Comparison of ENCODE assay signal across 9 cellular contexts in genomic region chr1:162530318-162530984, GRCh38. TPM values are rescaled to one million over a fixed set of nuclear protein-coding genes. Genes with fewer than 3 reads are reported as not detected.
DNase-seq lines count a peak whose midpoint lies in the region; ATAC-seq and TF ChIP-seq lines count a peak whose summit lies in the region.
"Had no signal": no experiment of that assay in that cellular context is flagged by ENCODE, and none has a peak within 500 bp of the region (broad histone marks: within the 10 kb centered on the region; RNA-seq: fewer than 3 reads in every experiment).

No MANE protein-coding gene starts in this region.

- H3K4me1 Mint-ChIP-seq in activated T-helper 17 cell treated with anti-CD3 and anti-CD28 coated beads, Interleukin-2, amount 50 U/mL, for 72 hours: no peaks in the 10 kb centered on the region

- TF ChIP-seq RAD21 in SK-N-SH (IDR thresholded peaks at IDR 0.05; ENCODE audit: low read length): no peak

- H3K4me3 Mint-ChIP-seq in activated T-helper 17 cell treated with anti-CD3 and anti-CD28 coated beads, Interleukin-2, amount 50 U/mL, for 72 hours: no peak overlapping the region

- H3K27ac Mint-ChIP-seq in activated T-helper 17 cell treated with anti-CD3 and anti-CD28 coated beads, Interleukin-2, amount 50 U/mL, for 72 hours: peak overlapping the region; percentile 36

- H3K27me3 ChIP-seq in aorta (ENCODE audit: control insufficient read depth in 1 of 2, insufficient read depth in 2 of 2, low read length in 1 of 2): no peaks in the 10 kb centered on the region
- no peaks in the 10 kb centered on the region for H3K27me3 ChIP-seq in SK-N-SH (ENCODE audit: insufficient read depth)
- H3K27me3 ChIP-seq: ovary had no signal

- H3K9me3 ChIP-seq in aorta (ENCODE audit: control insufficient read depth, low read length): no peaks in the 10 kb centered on the region
- H3K9me3 ChIP-seq in SK-N-SH: no peaks in the 10 kb centered on the region
- H3K9me3 ChIP-seq: ovary had no signal

- H3K4me2 ChIP-seq in SK-N-SH: no peak overlapping the region

- H3K9me3 Mint-ChIP-seq in activated T-helper 17 cell treated with anti-CD3 and anti-CD28 coated beads, Interleukin-2, amount 50 U/mL, for 72 hours: no peaks in the 10 kb centered on the region

- H3K4me3 ChIP-seq in aorta (ENCODE audit: low read length in 2 of 2): no peak overlapping the region
- no peak overlapping the region for H3K4me3 ChIP-seq in SK-N-SH (ENCODE audit: low read depth in 2 of 2, low read length in 1 of 2)
- H3K4me3 ChIP-seq: ovary had no signal

- POLR2A ChIA-PET in SK-N-SH (lab: Yijun Ruan, JAX): no interaction called here

- H3F3A ChIP-seq in SK-N-SH (replicated peaks; ENCODE audit: insufficient read depth): peaks cover 9% of the 10 kb centered on the region

- CTCF ChIA-PET in SK-N-SH (lab: Yijun Ruan, JAX): no interaction called here

- H3K27me3 Mint-ChIP-seq in activated T-helper 17 cell treated with anti-CD3 and anti-CD28 coated beads, Interleukin-2, amount 50 U/mL, for 72 hours: no peaks in the 10 kb centered on the region

- no peak overlapping the region for H3K9ac ChIP-seq in SK-N-SH

- peak; percentile 70 for DNase-seq in ELF-1 (ENCODE audit: low read depth, low spot score)
- DNase-seq in NCI-H2171 treated with DMSO at 0.1 percent for 48 hours (lab: John Stamatoyannopoulos, UW): no peak
- DNase-seq in aorta: no peak
- no peak for DNase-seq in activated T-cell treated with anti-CD3 and anti-CD28 coated beads, Interleukin-2, amount 50 U/mL, for 48 hours
- DNase-seq in SK-N-SH: no peak
- DNase-seq: ovary had no signal

- ATAC-seq in GM21360 (IDR thresholded peaks at IDR 0.05; ENCODE audit: unreplicated experiment) (peak; percentile 93), HG03196 (IDR thresholded peaks at IDR 0.05; ENCODE audit: unreplicated experiment) (peak; percentile 76), aorta (ENCODE audit: low FRiP score) (no peak)
- ATAC-seq in activated T-helper 17 cell treated with anti-CD3 and anti-CD28 coated beads, Interleukin-2, amount 50 U/mL, for 72 hours (replicated peaks): no peak

- H3K36me3 ChIP-seq in aorta (ENCODE audit: control insufficient read depth in 1 of 2, insufficient read depth in 2 of 2, low read length in 1 of 2) (no peaks in the 10 kb centered on the region), SK-N-SH (replicated peaks in 1 of 2; ENCODE audit: control insufficient read depth in 1 of 2, insufficient read depth in 2 of 2, low read length in 1 of 2) (peaks cover 17 to 41% of the 10 kb centered on the region in 2 experiments)
- H3K36me3 ChIP-seq: ovary had no signal

- peaks cover 41% of the 10 kb centered on the region for H3K36me3 Mint-ChIP-seq in activated T-helper 17 cell treated with anti-CD3 and anti-CD28 coated beads, Interleukin-2, amount 50 U/mL, for 72 hours (ENCODE audit: low read depth)

- intact Hi-C loops in aorta (cut with DNase I): no loop called here

- H3K79me2 ChIP-seq in SK-N-SH (ENCODE audit: insufficient read depth): peaks cover 9% of the 10 kb centered on the region; the same call in 1 of the 2 replicates

- H3K4me1 ChIP-seq in aorta (ENCODE audit: control insufficient read depth in 1 of 2, insufficient read depth in 2 of 2, low read length in 2 of 2) (no peaks in the 10 kb centered on the region), SK-N-SH (ENCODE audit: control insufficient read depth in 1 of 2, insufficient read depth in 2 of 2, low read depth in 1 of 2, low read length in 1 of 2) (no peaks in the 10 kb centered on the region; a peak in 1 of 4 replicates)

- no peak overlapping the region for H2AFZ ChIP-seq in SK-N-SH (ENCODE audit: low read depth)

- H4K20me1 ChIP-seq in SK-N-SH (ENCODE audit: insufficient read depth): no peaks in the 10 kb centered on the region

- no peak for TF ChIP-seq CTCF in SK-N-SH (IDR thresholded peaks at IDR 0.05)

- no peaks in the 10 kb centered on the region for H3K9me2 ChIP-seq in SK-N-SH

- H3K27ac ChIP-seq in aorta (ENCODE audit: low read depth in 1 of 2, low read length in 2 of 2): no peak overlapping the region
- no peak overlapping the region for H3K27ac ChIP-seq in SK-N-SH (ENCODE audit: low read depth in 2 of 2, low read length in 1 of 2)
- H3K27ac ChIP-seq: ovary had no signal

- no peak for TF ChIP-seq EP300 in SK-N-SH (IDR thresholded peaks at IDR 0.05; ENCODE audit: borderline replicate concordance in 1 of 2, low read depth in 1 of 2, low read length in 1 of 2)

- 75 to 80% methylated on average over 7 of the region's 7 CpGs for WGBS in aorta, 2 donors
- WGBS in SK-N-SH (ENCODE audit: low lambda C conversion rate): 85% methylated on average over 7 of the region's 7 CpGs

TF ChIP-seq in SK-N-SH, 30 proteins besides CTCF, POLR2A, EP300 and RAD21:
- TF ChIP-seq SMC3 (IDR thresholded peaks at IDR 0.05; ENCODE audit: low read depth, low read length): no peak
- no peak for TF ChIP-seq NFIC (IDR thresholded peaks at IDR 0.05; ENCODE audit: borderline replicate concordance)
- no peak for TF ChIP-seq TCF12 (IDR thresholded peaks at IDR 0.05)
- TF ChIP-seq TEAD4 (IDR thresholded peaks at IDR 0.05; ENCODE audit: borderline replicate concordance, insufficient read depth): no peak
- no peak for TF ChIP-seq TAF1 (IDR thresholded peaks at IDR 0.05; ENCODE audit: borderline replicate concordance, low read depth, low read length)
- TF ChIP-seq GATA2 (CRISPR knock-in tag; IDR thresholded peaks at IDR 0.05): no peak
- TF ChIP-seq CHD2 (IDR thresholded peaks at IDR 0.05; ENCODE audit: low read length, partially characterized antibody): no peak
- TF ChIP-seq PBX3 (IDR thresholded peaks at IDR 0.05): no peak
- TF ChIP-seq RXRA (IDR thresholded peaks at IDR 0.05; ENCODE audit: borderline replicate concordance, low read depth): no peak
- TF ChIP-seq GABPA (IDR thresholded peaks at IDR 0.05; ENCODE audit: low read depth): no peak
- TF ChIP-seq YY1 (IDR thresholded peaks at IDR 0.05; ENCODE audit: low read depth): no peak
- TF ChIP-seq, protein P1, sequence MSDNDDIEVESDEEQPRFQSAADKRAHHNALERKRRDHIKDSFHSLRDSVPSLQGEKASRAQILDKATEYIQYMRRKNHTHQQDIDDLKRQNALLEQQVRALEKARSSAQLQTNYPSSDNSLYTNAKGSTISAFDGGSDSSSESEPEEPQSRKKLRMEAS (IDR thresholded peaks at IDR 0.05; ENCODE audit: low read depth): no peak
- TF ChIP-seq RCOR1 (IDR thresholded peaks at IDR 0.05; ENCODE audit: low read length): no peak
TF ChIP-seq in SK-N-SH: peak in this region for 0.

RNA-seq across cellular contexts. Expression of gene UAP1, which starts 31.1 kb away (rescaled TPM):
- total RNA-seq in activated T-helper 17 cell treated with anti-CD3 and anti-CD28 coated beads, Interleukin-2, amount 50 U/mL, for 72 hours: 10 to 100 TPM; 21.5 to 34.8 TPM
- total RNA-seq in aorta: 100 to 1,000 TPM; 101 to 138 TPM
- 10 to 100 TPM; 32.2 to 45.2 TPM for polyA plus RNA-seq in aorta
- polyA plus RNA-seq in SK-N-SH (2012; rRNA removed): 32.3 and 44.1 TPM in 2 replicates
- polyA plus RNA-seq in SK-N-SH (2012; cell fraction: cytosol; rRNA removed): 49.8 and 58.0 TPM in 2 replicates
- 18.0 and 38.7 TPM in 2 replicates for polyA plus RNA-seq in SK-N-SH (2012; cell fraction: nucleus; rRNA removed)

RNA-seq across cellular contexts. Expression of gene UHMK1, which starts 32.8 kb away (rescaled TPM):
- 10 to 100 TPM; 50.1 to 57.6 TPM for total RNA-seq in activated T-helper 17 cell treated with anti-CD3 and anti-CD28 coated beads, Interleukin-2, amount 50 U/mL, for 72 hours
- total RNA-seq in aorta: 10 to 100 TPM; 28.0 to 29.6 TPM
- polyA plus RNA-seq in aorta (10 to 100 TPM in 1 of 2 donors, 1 to 10 TPM in 1; 8.7 to 14.7 TPM), SK-N-SH (2012; rRNA removed) (7.4 and 12.3 TPM in 2 replicates)
- 16.0 and 18.1 TPM in 2 replicates for polyA plus RNA-seq in SK-N-SH (2012; cell fraction: cytosol; rRNA removed)
- 4.2 and 9.7 TPM in 2 replicates for polyA plus RNA-seq in SK-N-SH (2012; cell fraction: nucleus; rRNA removed)

Comparison
In these comparisons a context has a peak if more than half of its experiments do, and no peak if none do; other contexts are left out.
1. ATAC-seq: peak in GM21360 (single experiment) and HG03196 (single experiment); none in activated T-helper 17 cell treated with anti-CD3 and anti-CD28 coated beads, Interleukin-2, amount 50 U/mL, for 72 hours (single experiment) and aorta (single experiment).